1 cellular context compared by ENCODE assay signal in genomic region chr11:133927690-133928627, GRCh38.
A peak's percentile ranks its signal among the peaks of the same experiment; 100 is the strongest.
TF ChIP-seq lines count a peak whose summit lies in the region.

No MANE protein-coding gene starts in this region.

TF ChIP-seq in HepG2, 621 proteins besides CTCF, POLR2A, EP300 and RAD21 (continued from another document):
- no peak for TF ChIP-seq E2F2 (CRISPR knock-in tag; IDR thresholded peaks at IDR 0.05; ENCODE audit: borderline replicate concordance)
- no peak for TF ChIP-seq ZSCAN20 (CRISPR knock-in tag; IDR thresholded peaks at IDR 0.05; ENCODE audit: borderline replicate concordance)
- 0 out of 2 replicates have a peak, but pooled peaks have one; percentile 34 for TF ChIP-seq SMC3 (IDR thresholded peaks at IDR 0.05; ENCODE audit: low read length)
- peak; percentile 39; the same call in 1 of the 2 replicates for TF ChIP-seq ZFP91 (CRISPR knock-in tag; IDR thresholded peaks at IDR 0.05; ENCODE audit: borderline replicate concordance)
- TF ChIP-seq EHMT2 (IDR thresholded peaks at IDR 0.05; ENCODE audit: borderline replicate concordance, low read depth, low read length) = no peak
- peak; percentile 38; the same call in 1 of the 2 replicates for TF ChIP-seq ZNF687 (CRISPR knock-in tag; IDR thresholded peaks at IDR 0.05)
- TF ChIP-seq SOX13 (IDR thresholded peaks at IDR 0.05) = no peak
- no peak for TF ChIP-seq SOX13 (CRISPR knock-in tag; conservative IDR thresholded peaks at IDR 0.05 in 1 of 2, IDR thresholded peaks at IDR 0.05 in 1 of 2)
- TF ChIP-seq ZNF343 (CRISPR knock-in tag; IDR thresholded peaks at IDR 0.05) = no peak
